In genomic region chr1:201422436-201423030, GRCh38 we compare ENCODE assay signal across 19 cellular contexts. TPM values are rescaled to one million over a fixed set of nuclear protein-coding genes. Genes with fewer than 3 reads are reported as not detected.
"Had no signal": no experiment of that assay in that cellular context is flagged by ENCODE, and none has a peak within 500 bp of the region (broad histone marks: within the 10 kb centered on the region; RNA-seq: fewer than 3 reads in every experiment).

No MANE protein-coding gene starts in this region.

- H3K36me3 ChIP-seq: ascending aorta, right atrium auricular region, transverse colon had no signal

- H3K4me1 ChIP-seq: ascending aorta, transverse colon had no signal

- H3K4me3 Mint-ChIP-seq: activated naive CD4-positive, alpha-beta T cell treated with anti-CD3 and anti-CD28 coated beads for 36 hours; activated naive CD8-positive, alpha-beta T cell treated with anti-CD3 and anti-CD28 coated beads, Interleukin-2, amount 50 U/mL, for 24 hours; activated T-helper 1 cell treated with anti-CD3 and anti-CD28 coated beads, Interleukin-12 subunit alpha, Interleukin-12 subunit beta, Interleukin-2, Interleukin-4 antibody, amounts not matched to agents 30 ng/mL and 10 ng/mL and 1 ng/mL, durations not matched to agents 14 hours and 24 hours and 36 hours; endodermal cell; naive thymus-derived CD4-positive, alpha-beta T cell had no signal

- H3K27ac ChIP-seq: ascending aorta, dorsolateral prefrontal cortex, right atrium auricular region, transverse colon had no signal

- DNase-seq: activated CD4-positive, CD25-positive, alpha-beta regulatory T cell treated with anti-CD3 and anti-CD28 coated beads, Interleukin-2, amount 50 U/mL, for 72 hours; activated naive CD4-positive, alpha-beta T cell treated with anti-CD3 and anti-CD28 coated beads for 36 hours; activated naive CD8-positive, alpha-beta T cell treated with anti-CD3 and anti-CD28 coated beads, Interleukin-2, amount 50 U/mL, for 24 hours; endodermal cell; mammary epithelial cell; naive thymus-derived CD4-positive, alpha-beta T cell; small intestine; stimulated activated CD4-positive, alpha-beta T cell treated with anti-CD3 and anti-CD28 coated beads, Interleukin-4, amount 100 ng/mL, for 4 hours; stimulated activated CD8-positive, alpha-beta memory T cell treated with anti-CD3 and anti-CD28 coated beads, Interleukin-4, amount 100 ng/mL, for 48 hours; stimulated activated naive CD4-positive, alpha-beta T cell treated with Interleukin-2 at 50 U/mL for 16 hours; T1000; transverse colon had no signal

- H3K4me3 ChIP-seq: ascending aorta, dorsolateral prefrontal cortex, right atrium auricular region, transverse colon had no signal

- H3K36me3 Mint-ChIP-seq: naive thymus-derived CD4-positive, alpha-beta T cell had no signal

- H3K27me3 ChIP-seq: ascending aorta, dorsolateral prefrontal cortex, right atrium auricular region, transverse colon had no signal

- H3K27ac Mint-ChIP-seq: activated naive CD4-positive, alpha-beta T cell treated with anti-CD3 and anti-CD28 coated beads for 36 hours; activated naive CD8-positive, alpha-beta T cell treated with anti-CD3 and anti-CD28 coated beads, Interleukin-2, amount 50 U/mL, for 24 hours; activated T-helper 1 cell treated with anti-CD3 and anti-CD28 coated beads, Interleukin-12 subunit alpha, Interleukin-12 subunit beta, Interleukin-2, Interleukin-4 antibody, amounts not matched to agents 30 ng/mL and 10 ng/mL and 1 ng/mL, durations not matched to agents 14 hours and 24 hours and 36 hours; endodermal cell; naive thymus-derived CD4-positive, alpha-beta T cell had no signal

- H3K9me3 Mint-ChIP-seq: activated naive CD4-positive, alpha-beta T cell treated with anti-CD3 and anti-CD28 coated beads for 36 hours; activated naive CD8-positive, alpha-beta T cell treated with anti-CD3 and anti-CD28 coated beads, Interleukin-2, amount 50 U/mL, for 24 hours; activated T-helper 1 cell treated with anti-CD3 and anti-CD28 coated beads, Interleukin-12 subunit alpha, Interleukin-12 subunit beta, Interleukin-2, Interleukin-4 antibody, amounts not matched to agents 30 ng/mL and 10 ng/mL and 1 ng/mL, durations not matched to agents 14 hours and 24 hours and 36 hours had no signal

- H3K9me3 ChIP-seq: ascending aorta, right atrium auricular region, transverse colon had no signal

RNA-seq across cellular contexts. Expression of gene TNNI1, which starts 1.0 kb away (rescaled TPM):
- total RNA-seq: activated CD8-positive, alpha-beta memory T cell treated with anti-CD3 and anti-CD28 coated beads for 36 hours; activated naive CD4-positive, alpha-beta T cell treated with anti-CD3 and anti-CD28 coated beads for 36 hours; activated T-helper 1 cell treated with anti-CD3 and anti-CD28 coated beads, Interleukin-12 subunit alpha, Interleukin-12 subunit beta, Interleukin-2, Interleukin-4 antibody, amounts not matched to agents 30 ng/mL and 10 ng/mL and 1 ng/mL, durations not matched to agents 14 hours and 24 hours and 36 hours; ascending aorta; left lobe of liver; mammary epithelial cell; naive thymus-derived CD4-positive, alpha-beta T cell; posterior vena cava had no signal

RNA-seq across cellular contexts. Expression of gene LAD1, which starts 23.4 kb away (rescaled TPM):
- total RNA-seq: activated CD8-positive, alpha-beta memory T cell treated with anti-CD3 and anti-CD28 coated beads for 36 hours; activated naive CD4-positive, alpha-beta T cell treated with anti-CD3 and anti-CD28 coated beads for 36 hours; activated T-helper 1 cell treated with anti-CD3 and anti-CD28 coated beads, Interleukin-12 subunit alpha, Interleukin-12 subunit beta, Interleukin-2, Interleukin-4 antibody, amounts not matched to agents 30 ng/mL and 10 ng/mL and 1 ng/mL, durations not matched to agents 14 hours and 24 hours and 36 hours had no signal

RNA-seq across cellular contexts. Expression of gene TNNT2, which starts 45.1 kb away (rescaled TPM):
- total RNA-seq: activated CD8-positive, alpha-beta memory T cell treated with anti-CD3 and anti-CD28 coated beads for 36 hours; activated naive CD4-positive, alpha-beta T cell treated with anti-CD3 and anti-CD28 coated beads for 36 hours; activated T-helper 1 cell treated with anti-CD3 and anti-CD28 coated beads, Interleukin-12 subunit alpha, Interleukin-12 subunit beta, Interleukin-2, Interleukin-4 antibody, amounts not matched to agents 30 ng/mL and 10 ng/mL and 1 ng/mL, durations not matched to agents 14 hours and 24 hours and 36 hours; ascending aorta; naive thymus-derived CD4-positive, alpha-beta T cell; posterior vena cava had no signal
